In the genomic region with DNA sequence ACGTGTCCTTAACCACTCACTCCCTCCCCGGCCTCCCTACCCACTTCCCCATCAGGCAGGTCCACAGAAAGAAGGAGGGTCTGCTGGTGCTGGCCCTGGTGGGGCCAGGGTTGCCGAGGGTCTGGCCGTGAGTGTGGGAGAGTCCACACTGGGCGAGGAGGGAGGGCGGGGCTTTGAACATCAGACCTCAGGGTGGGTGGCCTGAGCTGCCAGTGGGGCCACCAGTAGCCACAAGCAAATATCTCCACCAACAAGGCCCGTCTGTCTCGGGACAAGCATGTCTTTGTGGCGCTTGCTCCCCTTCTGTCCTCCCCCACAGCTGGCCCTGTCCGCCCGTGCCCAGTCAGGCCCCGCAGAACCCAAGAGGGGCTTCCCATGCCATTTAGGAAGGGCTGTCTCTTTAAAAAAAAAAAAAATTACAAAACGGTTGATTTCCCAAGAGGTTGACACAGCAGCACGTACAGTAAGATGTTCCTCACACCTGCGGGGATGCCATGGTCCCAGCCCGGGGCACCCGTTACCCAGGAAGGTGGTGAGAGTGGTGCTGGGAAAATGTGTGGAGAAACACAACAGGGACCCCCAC, we compare ENCODE assay signal across 12 cellular contexts. TPM values are rescaled to one million over a fixed set of nuclear protein-coding genes. Genes with fewer than 3 reads are reported as not detected.
A peak's percentile ranks its signal among the peaks of the same experiment; 100 is the strongest.
DNase-seq lines count a peak whose midpoint lies in the region; ATAC-seq lines count a peak whose summit lies in the region.
"Had no signal": no experiment of that assay in that cellular context is flagged by ENCODE, and none has a peak within 500 bp of the region (broad histone marks: within the 10 kb centered on the region; RNA-seq: fewer than 3 reads in every experiment).

No MANE protein-coding gene starts in this region.

- no peaks in the 10 kb centered on the region for H3K9me3 ChIP-seq in right cardiac atrium (ENCODE audit: control insufficient read depth, low read length)
- H3K9me3 ChIP-seq: right atrium auricular region had no signal

- H3K27ac ChIP-seq in right cardiac atrium (ENCODE audit: low read length) (no peak overlapping the region), layer of hippocampus (ENCODE audit: low read depth, low read length) (peak overlapping the region; percentile 95)

- intact Hi-C loops in right cardiac atrium (cut with DNase I): loop anchor here in 3 of 4 donors (5.0 to 10.0 kb wide), 3 partner anchors 65 to 177 kb away; no protein-coding TSS in a partner anchor
- intact Hi-C loops in left ventricle myocardium superior (cut with micrococcal nuclease): no loop called here

- no peak overlapping the region for H3K4me3 ChIP-seq in right cardiac atrium (ENCODE audit: low read length)
- H3K4me3 ChIP-seq: GM12878, right atrium auricular region had no signal

- H3K27me3 ChIP-seq in right cardiac atrium (ENCODE audit: control insufficient read depth, insufficient read depth) (no peaks in the 10 kb centered on the region), layer of hippocampus (ENCODE audit: control insufficient read depth, insufficient read depth, low read length) (peaks cover 7% of the 10 kb centered on the region)

- no peak for ATAC-seq in right cardiac atrium
- no peak for ATAC-seq in left ventricle myocardium superior
- ATAC-seq in HG03457 (IDR thresholded peaks at IDR 0.05; ENCODE audit: unreplicated experiment): no peak
- ATAC-seq: GM12878 had no signal

- DNase-seq in right cardiac atrium (peak in 2 of 3 donors; percentile 44 to 52), left ventricle myocardium superior (no peak), T-helper 1 cell (no peak), NCI-H2171 treated with DMSO at 0.1 percent for 48 hours (lab: John Stamatoyannopoulos, UW) (no peak)
- DNase-seq: activated CD4-positive, alpha-beta T cell treated with anti-CD3 and anti-CD28 coated beads for 48 hours; H9; NCI-H1930; NK-92 treated with Interleukin-12 subunit alpha and Interleukin-12 subunit beta, amount 100 ng/mL, for 24 hours had no signal

- H3K4me1 ChIP-seq in right cardiac atrium (ENCODE audit: control insufficient read depth, insufficient read depth, low read length): peaks cover 2% of the 10 kb centered on the region

- 63% methylated on average over 17 of the region's 17 CpGs for WGBS in right cardiac atrium

RNA-seq across cellular contexts. Expression of a gene that starts 17.7 kb away (rescaled TPM):
- 10 to 100 TPM; 84.7 to 99.9 (median 94.9) TPM for total RNA-seq in right cardiac atrium
- polyA plus RNA-seq in right cardiac atrium: 82.3 TPM
- 103 TPM for total RNA-seq in left ventricle myocardium superior

RNA-seq across cellular contexts. Expression of a gene that starts 23.6 kb away (rescaled TPM):
- total RNA-seq in right cardiac atrium: 1 to 10 TPM; 5.5 to 8.2 (median 6.3) TPM
- polyA plus RNA-seq in right cardiac atrium: 3.1 TPM
- total RNA-seq in left ventricle myocardium superior: 3.3 TPM

RNA-seq across cellular contexts. Expression of a gene that starts 34.0 kb away (rescaled TPM):
- total RNA-seq in right cardiac atrium (10 to 100 TPM; 12.6 to 16.4 (median 14.3) TPM), left ventricle myocardium superior (9.0 TPM)
- 17.6 TPM for polyA plus RNA-seq in right cardiac atrium

RNA-seq across cellular contexts. Expression of a gene that starts 34.6 kb away (rescaled TPM):
- total RNA-seq in right cardiac atrium (10 to 100 TPM; 18.2 to 25.2 (median 22.6) TPM), left ventricle myocardium superior (15.9 TPM)
- 17.5 TPM for polyA plus RNA-seq in right cardiac atrium

RNA-seq across cellular contexts. Expression of a gene that starts 47.7 kb away (rescaled TPM):
- total RNA-seq in right cardiac atrium (10 to 100 TPM; 30.0 to 34.5 (median 30.8) TPM), left ventricle myocardium superior (23.1 TPM)
- polyA plus RNA-seq in right cardiac atrium: 26.7 TPM

Comparison
In these comparisons a context has a peak if more than half of its experiments do, and no peak if none do; other contexts are left out.
1. DNase-seq: peak in right cardiac atrium (2 of 3); none in left ventricle myocardium superior (single experiment), T-helper 1 cell (0 of 5) and NCI-H2171 treated with DMSO at 0.1 percent for 48 hours (single experiment).